16 cellular contexts compared by ENCODE assay signal in the genomic region with DNA sequence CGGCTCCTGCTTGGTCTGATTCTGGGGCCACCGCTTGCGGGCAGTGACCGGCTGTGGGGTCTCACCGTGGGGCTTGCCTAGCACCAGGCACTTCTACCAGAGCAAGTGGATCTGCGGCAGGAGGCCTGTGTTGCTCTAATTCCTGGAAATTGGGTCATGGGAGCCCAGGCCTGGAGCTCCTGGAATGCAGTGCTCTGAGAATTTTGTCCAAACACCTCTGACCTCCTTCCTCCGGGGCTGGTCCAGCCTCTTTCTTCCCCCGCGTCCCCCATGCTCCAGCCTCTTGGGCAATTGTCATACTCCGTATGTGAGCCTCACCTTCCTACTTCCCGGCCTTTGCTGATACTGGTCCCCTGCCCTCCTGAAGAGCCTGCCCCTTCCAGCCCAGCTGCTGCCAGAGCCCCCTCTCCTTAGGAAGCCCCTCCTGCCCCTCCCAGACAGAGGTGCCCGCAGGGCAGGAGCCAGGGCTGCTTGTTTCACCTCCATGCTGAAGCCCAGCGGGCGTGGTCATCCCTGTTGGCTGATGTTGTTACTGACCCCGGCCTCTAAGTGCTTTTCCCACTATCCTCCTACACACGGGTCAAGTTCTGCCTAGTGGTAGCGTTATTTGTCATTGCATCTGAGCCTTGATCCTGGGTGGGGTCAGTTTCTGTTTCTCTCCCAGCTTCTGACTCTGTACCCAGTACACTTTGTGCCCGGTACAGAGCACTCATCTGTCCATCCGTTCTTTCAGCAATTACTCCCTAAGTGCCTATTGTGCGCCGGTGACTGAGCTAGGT. TPM values are rescaled to one million over a fixed set of nuclear protein-coding genes. Genes with fewer than 3 reads are reported as not detected.
DNase-seq lines count a peak whose midpoint lies in the region; ATAC-seq and TF ChIP-seq lines count a peak whose summit lies in the region.
"Had no signal": no experiment of that assay in that cellular context is flagged by ENCODE, and none has a peak within 500 bp of the region (broad histone marks: within the 10 kb centered on the region; RNA-seq: fewer than 3 reads in every experiment).

No MANE protein-coding gene starts in this region.

- peak; percentile 17 for ATAC-seq in left ventricle myocardium superior
- ATAC-seq in sciatic nerve: peak; percentile 59
- ATAC-seq in GM18511 (IDR thresholded peaks at IDR 0.05; ENCODE audit: unreplicated experiment): no peak
- no peak for ATAC-seq in HG03432 (IDR thresholded peaks at IDR 0.05; ENCODE audit: unreplicated experiment)
- no peak for ATAC-seq in GM18517 (IDR thresholded peaks at IDR 0.05; ENCODE audit: unreplicated experiment)

- no peak overlapping the region for H2AFZ ChIP-seq in osteoblast (ENCODE audit: low read length)

- no peaks in the 10 kb centered on the region for H3K27me3 ChIP-seq in DOHH2 (ENCODE audit: control insufficient read depth, low read length)
- H3K27me3 ChIP-seq in osteoblast (ENCODE audit: insufficient read depth, low read length): no peaks in the 10 kb centered on the region
- H3K27me3 ChIP-seq: thyroid gland had no signal

- peak overlapping the region; percentile 70 for H3K4me3 ChIP-seq in DOHH2 (ENCODE audit: low read length)
- no peak overlapping the region for H3K4me3 ChIP-seq in osteoblast (ENCODE audit: insufficient read depth, low read length)
- H3K4me3 ChIP-seq: SK-N-MC, thyroid gland had no signal

- TF ChIP-seq CTCF in DOHH2 (IDR thresholded peaks at IDR 0.05; ENCODE audit: low read depth, low read length, poor library complexity, severe bottlenecking): no peak
- TF ChIP-seq CTCF in osteoblast (IDR thresholded peaks at IDR 0.05; ENCODE audit: extremely low read depth, low read depth, low read length): no peak

- H4K20me1 ChIP-seq in DOHH2 (ENCODE audit: control insufficient read depth, insufficient read depth, low read depth, low read length): no peaks in the 10 kb centered on the region
- H4K20me1 ChIP-seq in osteoblast (ENCODE audit: insufficient read depth, low read length): no peaks in the 10 kb centered on the region

- DNase-seq in OCI-M1 (lab: John Stamatoyannopoulos, UW) (peak; percentile 17), left ventricle myocardium superior (no peak), sciatic nerve (ENCODE audit: low spot score) (no peak), osteoblast (ENCODE audit: insufficient read length, low spot score, missing footprints) (no peak)
- DNase-seq: activated naive CD4-positive, alpha-beta T cell treated with anti-CD3 and anti-CD28 coated beads for 36 hours; left cardiac atrium; MV-4-11; stimulated activated CD4-positive, alpha-beta T cell treated with anti-CD3 and anti-CD28 coated beads, Interleukin-12 subunit alpha, Interleukin-12 subunit beta, amount 100 ng/mL, for 4 hours; thyroid gland; WERI-Rb-1 had no signal

- intact Hi-C loops in left ventricle myocardium superior (cut with micrococcal nuclease): no loop called here
- intact Hi-C loops in sciatic nerve (cut with DNase I): no loop called here

- H3F3A ChIP-seq in DOHH2 (ENCODE audit: control insufficient read depth, insufficient read depth): peaks cover 36% of the 10 kb centered on the region

- H3K4me2 ChIP-seq in DOHH2 (ENCODE audit: low read length): peak overlapping the region; percentile 82
- H3K4me2 ChIP-seq in osteoblast (ENCODE audit: insufficient read depth, low read length): no peak overlapping the region

- H3K9me2 ChIP-seq in DOHH2 (replicated peaks; ENCODE audit: control insufficient read depth, low read length): no peaks in the 10 kb centered on the region

- H3K79me2 ChIP-seq in DOHH2 (ENCODE audit: control insufficient read depth, low read length) (peaks cover 84% of the 10 kb centered on the region), osteoblast (ENCODE audit: insufficient read depth, low read length) (no peaks in the 10 kb centered on the region)

- H3K9me3 ChIP-seq in DOHH2 (ENCODE audit: control insufficient read depth, insufficient read depth, low read length): no peaks in the 10 kb centered on the region
- no peaks in the 10 kb centered on the region for H3K9me3 ChIP-seq in osteoblast (ENCODE audit: low read depth, low read length)
- H3K9me3 ChIP-seq: thyroid gland had no signal

- H3K27ac ChIP-seq in DOHH2 (ENCODE audit: low read depth, low read length) (peak overlapping the region; percentile 97), osteoblast (ENCODE audit: low read depth, low read length) (no peak overlapping the region)
- H3K27ac ChIP-seq: SK-N-MC, WERI-Rb-1 had no signal

- peaks cover 28% of the 10 kb centered on the region for H3K36me3 ChIP-seq in DOHH2 (ENCODE audit: control insufficient read depth, low read length)
- H3K36me3 ChIP-seq in osteoblast (ENCODE audit: insufficient read depth, low read length): no peaks in the 10 kb centered on the region
- H3K36me3 ChIP-seq: thyroid gland, WERI-Rb-1 had no signal

- peaks cover 99% of the 10 kb centered on the region for H3K4me1 ChIP-seq in DOHH2 (ENCODE audit: control insufficient read depth, low read length)
- H3K4me1 ChIP-seq in osteoblast (ENCODE audit: insufficient read depth, low read length): no peaks in the 10 kb centered on the region

RNA-seq across cellular contexts. Expression of a gene that starts 9.6 kb away (rescaled TPM):
- total RNA-seq in left ventricle myocardium superior (6.3 TPM), sciatic nerve (56.5 TPM), osteoblast (under 0.01 TPM in 1 of 2 replicates, not detected in the other)
- total RNA-seq: endothelial cell of umbilical vein had no signal

RNA-seq across cellular contexts. Expression of a gene that starts 35.7 kb away (rescaled TPM):
- total RNA-seq in left ventricle myocardium superior (16.1 TPM), sciatic nerve (19.0 TPM), osteoblast (21.8 and 23.5 TPM in 2 replicates)

RNA-seq across cellular contexts. Expression of a gene that starts 53.9 kb away (rescaled TPM):
- total RNA-seq in left ventricle myocardium superior (214 TPM), sciatic nerve (319 TPM), osteoblast (494 and 590 TPM in 2 replicates)

Comparison
In these comparisons a context has a peak if more than half of its experiments do, and no peak if none do; other contexts are left out.
1. ATAC-seq: peak in left ventricle myocardium superior (single experiment) and sciatic nerve (single experiment); none in GM18511 (single experiment), HG03432 (single experiment) and GM18517 (single experiment).